12 cellular contexts compared by ENCODE assay signal in genomic region chr15:50884583-50884982, GRCh38. TPM values are rescaled to one million over a fixed set of nuclear protein-coding genes. Genes with fewer than 3 reads are reported as not detected.
A peak's percentile ranks its signal among the peaks of the same experiment; 100 is the strongest.
DNase-seq lines count a peak whose midpoint lies in the region; ATAC-seq and TF ChIP-seq lines count a peak whose summit lies in the region.
"Had no signal": no experiment of that assay in that cellular context is flagged by ENCODE, and none has a peak within 500 bp of the region (broad histone marks: within the 10 kb centered on the region; RNA-seq: fewer than 3 reads in every experiment).

No MANE protein-coding gene starts in this region.

- peak overlapping the region; percentile 55; the same call in 1 of the 2 replicates for H2AFZ ChIP-seq in DND-41 (ENCODE audit: low read depth, low read length)

- H3K4me3 ChIP-seq in DND-41 (ENCODE audit: low read depth in 1 of 2, low read length in 2 of 2) (no peak overlapping the region), Panc1 (ENCODE audit: low read depth in 2 of 2, low read length in 2 of 2) (no peak overlapping the region)
- H3K4me3 ChIP-seq: ovary, SK-N-MC had no signal

- POLR2A ChIA-PET in Panc1 (lab: Charles Lee) = no interaction called here
- POLR2A ChIA-PET in naive thymus-derived CD8-positive, alpha-beta T cell (lab: Charles Lee) = interaction anchor here (0.8 kb wide), 1 partner anchor 23 kb away, joined by 3 read pairs; no protein-coding TSS in a partner anchor

- intact Hi-C loops in Panc1 (cut with micrococcal nuclease; ENCODE audit: unreplicated experiment) = no loop called here

- H4K20me1 ChIP-seq in DND-41 (ENCODE audit: insufficient read depth, low read length) = no peaks in the 10 kb centered on the region

- H3K27ac Mint-ChIP-seq in naive thymus-derived CD8-positive, alpha-beta T cell = peak overlapping the region in 1 of 10 donors; percentile 44

- no peaks in the 10 kb centered on the region for H3K36me3 Mint-ChIP-seq in naive thymus-derived CD8-positive, alpha-beta T cell

- CTCF ChIA-PET in Panc1 (lab: Charles Lee) = interaction anchor here (1.1 to 1.2 kb wide), 2 partner anchors 8 to 203 kb away, joined by 10 to 11 read pairs; no protein-coding TSS in a partner anchor

- H3K4me2 ChIP-seq in DND-41 (ENCODE audit: insufficient read depth, low read length) = peak overlapping the region; percentile 13

- ATAC-seq in DND-41 (ENCODE audit: insufficient read depth, low read depth) (no peak), Panc1 (no peak)
- ATAC-seq in naive thymus-derived CD8-positive, alpha-beta T cell = no peak

- H3K27me3 Mint-ChIP-seq in naive thymus-derived CD8-positive, alpha-beta T cell = no peaks in the 10 kb centered on the region

- H3K9me3 ChIP-seq in DND-41 (ENCODE audit: insufficient read depth, low read length, severe bottlenecking) (no peaks in the 10 kb centered on the region), Panc1 (ENCODE audit: control insufficient read depth, insufficient read depth, low read depth, low read length) (no peaks in the 10 kb centered on the region)
- H3K9me3 ChIP-seq: ovary had no signal

- no peaks in the 10 kb centered on the region for H3K79me2 ChIP-seq in DND-41 (ENCODE audit: insufficient read depth, low read length)

- peak overlapping the region in 1 of 10 donors; percentile 12 for H3K4me3 Mint-ChIP-seq in naive thymus-derived CD8-positive, alpha-beta T cell

- no peak overlapping the region for H3K9ac ChIP-seq in DND-41 (ENCODE audit: low read depth, low read length)

- peaks cover 3 to 31% (median 15%) of the 10 kb centered on the region in 4 donors for H3K4me1 Mint-ChIP-seq in naive thymus-derived CD8-positive, alpha-beta T cell

- in situ Hi-C loops in Panc1 (cut with HindIII; ENCODE audit: low pct_unique_long_range_greater_than_20kb, low sequenced_read_pairs) = no loop called here

- BruUV-seq in Panc1 (replicated peaks; lab: Mats Ljungman, UMichigan) = no TSS peak

- H3K4me1 ChIP-seq in DND-41 (ENCODE audit: insufficient read depth, low read length) (peaks cover 50% of the 10 kb centered on the region), Panc1 (ENCODE audit: control insufficient read depth, insufficient read depth, low read length) (peaks cover 7% of the 10 kb centered on the region; the same call in 1 of the 2 replicates)

- H3K9me3 Mint-ChIP-seq in naive thymus-derived CD8-positive, alpha-beta T cell = peaks cover 0 to 4% (median 0%) of the 10 kb centered on the region in 9 donors

- H3K27ac ChIP-seq in DND-41 (ENCODE audit: low read length) (peak overlapping the region; percentile 73), Panc1 (ENCODE audit: low read length) (0 out of 2 replicates have a peak overlapping the region, but pooled peaks have one; percentile 25), epithelial cell of prostate (peak overlapping the region; percentile 99)
- H3K27ac ChIP-seq: SK-N-MC had no signal

- DNase-seq in DND-41 (no peak), Panc1 (ENCODE audit: low read depth, low spot score) (no peak), epithelial cell of prostate (ENCODE audit: low read depth, low spot score) (no peak), renal cortical epithelial cell (ENCODE audit: low read depth) (peak; percentile 84), HuH-7 (ENCODE audit: low spot score) (no peak), NCI-H2107 treated with DMSO at 0.1 percent for 48 hours (lab: John Stamatoyannopoulos, UW; ENCODE audit: unreplicated experiment) (no peak), NCI-H187 (lab: John Stamatoyannopoulos, UW) (no peak)
- no peak for DNase-seq in naive thymus-derived CD8-positive, alpha-beta T cell
- DNase-seq: hippocampal formation, NCI-H1436 treated with DMSO at 0.1 percent for 48 hours had no signal

- no peaks in the 10 kb centered on the region for H3K36me3 ChIP-seq in DND-41 (ENCODE audit: insufficient read depth, low read length)
- H3K36me3 ChIP-seq in Panc1 (ENCODE audit: control insufficient read depth, insufficient read depth, low read length) = no peaks in the 10 kb centered on the region
- H3K36me3 ChIP-seq: ovary had no signal

- TF ChIP-seq CTCF in DND-41 (IDR thresholded peaks at IDR 0.05; ENCODE audit: borderline replicate concordance, extremely low read depth, low read length, poor library complexity, severe bottlenecking) (no peak), Panc1 (IDR thresholded peaks at IDR 0.05) (no peak)

- H3K27me3 ChIP-seq in DND-41 (ENCODE audit: insufficient read depth, low read length, poor library complexity) (no peaks in the 10 kb centered on the region), Panc1 (ENCODE audit: control insufficient read depth, insufficient read depth, low read length) (no peaks in the 10 kb centered on the region)
- H3K27me3 ChIP-seq: ovary had no signal

RNA-seq across cellular contexts. Expression of gene AP4E1, which starts 23.9 kb away (rescaled TPM):
- total RNA-seq in Panc1 (2021; ENCODE audit: unreplicated experiment) (13.6 TPM), renal cortical epithelial cell (18.8 and 20.8 TPM in 2 replicates)
- 3.2 TPM for polyA plus RNA-seq in Panc1 (2012; ENCODE audit: insufficient read length)
- 10 to 100 TPM; 16.1 to 18.1 TPM for total RNA-seq in naive thymus-derived CD8-positive, alpha-beta T cell
- 1 to 10 TPM; 3.6 to 4.2 (median 3.7) TPM for polyA plus RNA-seq in naive thymus-derived CD8-positive, alpha-beta T cell

Comparison
In these comparisons a context has a peak if more than half of its experiments do, and no peak if none do; other contexts are left out.
1. H3K27ac ChIP-seq: peak in every context shown above with its lines; median percentile 99 in epithelial cell of prostate; 73 in DND-41; 25 in Panc1.